Comparison of ENCODE assay signal across 1 cellular context in the genomic region with DNA sequence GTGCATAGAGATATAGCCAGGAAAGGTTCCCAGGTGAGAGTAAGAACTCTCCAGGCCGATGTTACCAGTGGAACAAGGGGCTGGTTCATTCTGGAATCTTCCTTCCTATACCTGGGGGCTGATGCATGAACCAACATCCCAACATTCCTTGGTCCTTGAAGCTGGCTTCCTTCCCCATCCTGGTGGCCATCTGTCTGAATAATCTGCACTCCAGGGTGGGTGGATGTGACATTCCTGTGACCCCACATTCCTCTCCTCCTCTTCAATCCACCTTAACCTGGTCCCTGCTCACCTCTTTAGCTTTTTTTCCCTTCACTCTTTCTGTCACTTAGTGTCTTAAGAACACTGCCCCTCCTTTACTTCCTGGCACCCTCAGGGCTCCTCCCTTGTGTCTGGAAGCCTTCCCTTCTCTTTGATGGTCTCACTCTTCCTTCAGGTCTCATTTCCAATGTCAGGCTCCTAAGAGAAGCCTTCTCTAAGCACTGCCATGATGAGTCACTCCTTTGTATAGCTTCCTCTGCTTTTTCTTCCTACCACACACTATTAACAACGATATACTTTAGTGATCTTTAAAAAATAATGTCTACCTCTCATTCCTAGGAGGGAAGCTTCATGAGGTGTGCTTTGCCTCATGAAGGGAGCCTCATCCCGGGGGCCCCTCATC.
TF ChIP-seq lines count a peak whose summit lies in the region.

No MANE protein-coding gene starts in this region.

TF ChIP-seq in IMR-90, 13 proteins besides CTCF, POLR2A, EP300 and RAD21:
- TF ChIP-seq BHLHE40 (IDR thresholded peaks at IDR 0.05; ENCODE audit: low read depth, low read length), result no peak
- peak; percentile 28; the same call in 1 of the 2 replicates for TF ChIP-seq FOS (IDR thresholded peaks at IDR 0.05; ENCODE audit: low read depth, low read length)
- no peak for TF ChIP-seq MAFK (IDR thresholded peaks at IDR 0.05; ENCODE audit: low read depth, low read length)
